Comparison of ENCODE assay signal across 15 cellular contexts in the genomic region with DNA sequence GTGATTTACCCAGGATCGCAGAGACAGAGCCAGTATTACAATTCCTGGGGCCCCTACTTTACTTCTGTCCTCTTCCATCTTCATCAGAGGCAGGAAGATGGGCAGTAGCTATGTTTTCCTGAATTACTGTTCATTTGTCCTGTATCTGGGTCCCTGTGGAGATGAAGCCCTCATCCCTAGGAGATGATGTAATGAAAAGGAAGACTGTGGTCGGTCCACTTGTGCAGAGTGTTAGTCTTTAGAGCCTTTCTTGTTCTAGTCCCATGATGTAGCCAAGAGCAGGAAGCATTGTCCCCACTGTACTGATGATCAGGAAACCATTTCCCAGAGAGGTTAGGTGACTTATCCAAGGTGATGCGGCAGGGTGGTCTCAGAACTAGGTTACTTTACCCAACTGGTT. TPM values are rescaled to one million over a fixed set of nuclear protein-coding genes. Genes with fewer than 3 reads are reported as not detected.
DNase-seq lines count a peak whose midpoint lies in the region; ATAC-seq, FAIRE-seq and TF ChIP-seq lines count a peak whose summit lies in the region.
"Had no signal": no experiment of that assay in that cellular context is flagged by ENCODE, and none has a peak within 500 bp of the region (broad histone marks: within the 10 kb centered on the region; RNA-seq: fewer than 3 reads in every experiment).

No MANE protein-coding gene starts in this region.

- no peak overlapping the region for H3K18ac ChIP-seq in H1 (ENCODE audit: extremely low read depth, low read length)

- TF ChIP-seq POLR2A in H1 (IDR thresholded peaks at IDR 0.05; ENCODE audit: control extremely low read depth in 1 of 2, low read depth in 2 of 2, low read length in 2 of 2) = no peak

- H3K9me3 ChIP-seq in OCI-LY1 (ENCODE audit: low read length) (no peaks in the 10 kb centered on the region), H1 (ENCODE audit: insufficient read depth in 2 of 2, low read depth in 1 of 2, low read length in 1 of 2) (no peaks in the 10 kb centered on the region), mucosa of stomach (ENCODE audit: control insufficient read depth, low read length) (no peaks in the 10 kb centered on the region), thymus (ENCODE audit: control insufficient read depth) (no peaks in the 10 kb centered on the region)
- H3K9me3 ChIP-seq: HAP-1 had no signal

- H3K27ac ChIP-seq in OCI-LY1 (ENCODE audit: low read depth, low read length, poor library complexity, severe bottlenecking) (peak overlapping the region; percentile 85), H1 (ENCODE audit: low read depth, low read length) (no peak overlapping the region), thymus (ENCODE audit: low read depth) (peak overlapping the region; percentile 2)

- H2BK12ac ChIP-seq in H1 (ENCODE audit: low read depth, low read length) = no peak overlapping the region

- DNase-seq in H1 (ENCODE audit: low read depth in 1 of 2, low spot score in 2 of 2) = no peak
- DNase-seq in ACHN = no peak
- DNase-seq in NCI-H526 treated with DMSO at 0.1 percent for 48 hours (lab: John Stamatoyannopoulos, UW) = no peak
- no peak for DNase-seq in NCI-H1092 (lab: John Stamatoyannopoulos, UW)
- DNase-seq in activated T-cell treated with anti-CD3 and anti-CD28 coated beads, Interleukin-2, amount 50 U/mL, for 4 hours = no peak
- DNase-seq: activated naive CD8-positive, alpha-beta T cell treated with anti-CD3 and anti-CD28 coated beads for 36 hours; MV-4-11; stimulated activated CD4-positive, alpha-beta T cell treated with anti-CD3 and anti-CD28 coated beads, Interleukin-2, amount 100 ng/mL, for 48 hours; stimulated activated naive CD4-positive, alpha-beta T cell had no signal

- POLR2A ChIA-PET in H1 (lab: Charles Lee; ENCODE audit: partially characterized antibody) = interaction anchor here (0.6 to 11.6 kb wide), 9 partner anchors 10 to 164 kb away, joined by 3 to 203 read pairs (median 4); no protein-coding TSS in a partner anchor

- H4K20me1 ChIP-seq in OCI-LY1 (ENCODE audit: insufficient read depth, low read length) = no peaks in the 10 kb centered on the region
- H4K20me1 ChIP-seq in H1 (replicated peaks in 1 of 2; ENCODE audit: control insufficient read depth in 1 of 2, insufficient read depth in 2 of 2, low read length in 2 of 2) = peaks cover 0 to 2% of the 10 kb centered on the region in 2 experiments

- ATAC-seq in activated T-cell treated with anti-CD3 and anti-CD28 coated beads, Interleukin-2, amount 50 U/mL, for 4 hours = no peak

- peaks cover 76% of the 10 kb centered on the region for H3K4me1 ChIP-seq in OCI-LY1 (ENCODE audit: insufficient read depth, low read length, severe bottlenecking)
- peaks cover 27 to 61% (median 43%) of the 10 kb centered on the region in 4 experiments for H3K4me1 ChIP-seq in H1 (replicated peaks in 1 of 4; ENCODE audit: control insufficient read depth in 3 of 4, insufficient read depth in 4 of 4, low read length in 3 of 4)
- peaks cover 70% of the 10 kb centered on the region for H3K4me1 ChIP-seq in mucosa of stomach (ENCODE audit: control insufficient read depth, insufficient read depth, low read length)
- peaks cover 21% of the 10 kb centered on the region for H3K4me1 ChIP-seq in thymus (ENCODE audit: control insufficient read depth, insufficient read depth, low read length)

- H3K56ac ChIP-seq in H1 (replicated peaks; ENCODE audit: insufficient read length, low read depth, low read length) = no peak overlapping the region

- in situ Hi-C loops in ACHN (cut with HindIII; ENCODE audit: low pct_ligation_motif_present, low pct_unique_long_range_greater_than_20kb, low sequenced_read_pairs) = no loop called here

- no peak for TF ChIP-seq CTCF in OCI-LY1 (IDR thresholded peaks at IDR 0.05; ENCODE audit: low read length)
- TF ChIP-seq CTCF in H1 (IDR thresholded peaks at IDR 0.05; ENCODE audit: control extremely low read depth in 1 of 3, insufficient read depth in 1 of 3, low read depth in 1 of 3, low read length in 3 of 3) = no peak

- H3K9me3 Mint-ChIP-seq in activated T-cell treated with anti-CD3 and anti-CD28 coated beads, Interleukin-2, amount 50 U/mL, for 4 hours = no peaks in the 10 kb centered on the region
- H3K9me3 Mint-ChIP-seq: activated naive CD8-positive, alpha-beta T cell treated with anti-CD3 and anti-CD28 coated beads for 36 hours had no signal

- TF ChIP-seq RAD21 in H1 (IDR thresholded peaks at IDR 0.05 in 1 of 2, conservative IDR thresholded peaks at IDR 0.05 in 1 of 2; ENCODE audit: low read depth in 2 of 2, low read length in 2 of 2) = no peak

- no peak overlapping the region; the same call in 1 of the 2 replicates for H2AK5ac ChIP-seq in H1 (ENCODE audit: low read depth, low read length)

- H3K9ac ChIP-seq in OCI-LY1 (ENCODE audit: low read length) = peak overlapping the region; percentile 81; the same call in 1 of the 2 replicates
- no peak overlapping the region for H3K9ac ChIP-seq in H1 (replicated peaks in 1 of 4; ENCODE audit: extremely low read depth in 1 of 4, low read depth in 3 of 4, low read length in 3 of 4)
- H3K9ac ChIP-seq in mucosa of stomach (ENCODE audit: low read length) = peak overlapping the region; percentile 99

- no peak overlapping the region for H2BK120ac ChIP-seq in H1 (replicated peaks; ENCODE audit: low read depth, low read length)

- H3K4me2 ChIP-seq in OCI-LY1 (ENCODE audit: low read length) = peak overlapping the region; percentile 69
- peak overlapping the region in 1 of 2 experiments; percentile 92; a peak in 1 of 4 replicates for H3K4me2 ChIP-seq in H1 (ENCODE audit: insufficient read depth in 1 of 2, low read depth in 2 of 2, low read length in 2 of 2)

- H3F3A ChIP-seq in OCI-LY1 (ENCODE audit: insufficient read depth, low read length) = no peaks in the 10 kb centered on the region

- peaks cover 16% of the 10 kb centered on the region; the same call in 1 of the 2 replicates for H3K79me1 ChIP-seq in H1 (ENCODE audit: low read depth, low read length)

- H2BK5ac ChIP-seq in H1 (ENCODE audit: low read depth, low read length) = no peak overlapping the region

- no peak overlapping the region; the same call in 1 of the 2 replicates for H2BK15ac ChIP-seq in H1 (ENCODE audit: low read length)

- no peak overlapping the region for H4K91ac ChIP-seq in H1 (replicated peaks; ENCODE audit: insufficient read length, low read length)

- peaks cover 12% of the 10 kb centered on the region; the same call in 1 of the 2 replicates for H3K23me2 ChIP-seq in H1 (ENCODE audit: low read depth, low read length)

- WGBS in H1 (ENCODE audit: extremely low coverage in 1 of 2, insufficient coverage in 1 of 2, insufficient read length in 1 of 2, insufficient replicate concordance in 2 of 2, low coverage in 1 of 2, low lambda C conversion rate in 2 of 2, missing lambda C conversion rate in 1 of 2), 2 experiments = 87% methylated on average over 3 of the region's 3 CpGs; no CpG with 5 or more reads in 1 of the 2 experiments
- 98% methylated on average over 3 of the region's 3 CpGs for WGBS in thymus

- no peaks in the 10 kb centered on the region for H3K36me3 ChIP-seq in OCI-LY1 (ENCODE audit: insufficient read depth, low read length)
- no peaks in the 10 kb centered on the region for H3K36me3 ChIP-seq in H1 (ENCODE audit: control insufficient read depth in 2 of 4, insufficient read depth in 4 of 4, low read length in 3 of 4)
- no peaks in the 10 kb centered on the region for H3K36me3 ChIP-seq in mucosa of stomach (ENCODE audit: control insufficient read depth, insufficient read depth, low read length)
- no peaks in the 10 kb centered on the region for H3K36me3 ChIP-seq in thymus (ENCODE audit: control insufficient read depth, insufficient read depth)

- no peak overlapping the region for H3K4ac ChIP-seq in H1 (replicated peaks; ENCODE audit: insufficient read length, low read depth, low read length)

- peak overlapping the region; percentile 74 for H3K4me3 ChIP-seq in OCI-LY1 (ENCODE audit: low read depth, low read length, poor library complexity, severe bottlenecking)
- H3K4me3 ChIP-seq in H1 (ENCODE audit: extremely low read depth in 1 of 4, insufficient read depth in 2 of 4, low read depth in 3 of 4, low read length in 4 of 4) = no peak overlapping the region
- peak overlapping the region; percentile 86 for H3K4me3 ChIP-seq in mucosa of stomach (ENCODE audit: low read length)
- H3K4me3 ChIP-seq in thymus (ENCODE audit: low read length) = no peak overlapping the region
- H3K4me3 ChIP-seq: HAP-1 had no signal

- H3K23ac ChIP-seq in H1 (ENCODE audit: insufficient read length) = no peak overlapping the region

- peak overlapping the region; percentile 52 for H2BK20ac ChIP-seq in H1 (ENCODE audit: low read length)

- H3K36me3 Mint-ChIP-seq in activated T-cell treated with anti-CD3 and anti-CD28 coated beads, Interleukin-2, amount 50 U/mL, for 4 hours (ENCODE audit: insufficient read depth) = no peaks in the 10 kb centered on the region

- H3K9me2 ChIP-seq in OCI-LY1 (ENCODE audit: low read depth, low read length) = no peaks in the 10 kb centered on the region

- no peak overlapping the region for H3K14ac ChIP-seq in H1 (ENCODE audit: insufficient read length)

- H3K27me3 Mint-ChIP-seq in activated T-cell treated with anti-CD3 and anti-CD28 coated beads, Interleukin-2, amount 50 U/mL, for 4 hours (ENCODE audit: low read depth) = peaks cover 51% of the 10 kb centered on the region

- peaks cover 10% of the 10 kb centered on the region for H3K4me1 Mint-ChIP-seq in activated T-cell treated with anti-CD3 and anti-CD28 coated beads, Interleukin-2, amount 50 U/mL, for 4 hours (ENCODE audit: low read depth)

- no peak overlapping the region for H4K5ac ChIP-seq in H1 (ENCODE audit: insufficient read length, low read depth, low read length)

- H2AFZ ChIP-seq in OCI-LY1 (ENCODE audit: low read length) (no peak overlapping the region), H1 (ENCODE audit: low read length) (no peak overlapping the region)

- H3K27me3 ChIP-seq in OCI-LY1 (ENCODE audit: insufficient read depth, low read length) = no peaks in the 10 kb centered on the region
- peaks cover 0 to 10% (median 6%) of the 10 kb centered on the region in 4 experiments; a peak in 3 of 7 replicates for H3K27me3 ChIP-seq in H1 (replicated peaks in 1 of 4; ENCODE audit: control insufficient read depth in 3 of 4, extremely low read depth in 1 of 4, insufficient read depth in 3 of 4, low read length in 3 of 4)
- no peaks in the 10 kb centered on the region for H3K27me3 ChIP-seq in mucosa of stomach (ENCODE audit: control insufficient read depth, insufficient read depth, low read length)
- H3K27me3 ChIP-seq in thymus (ENCODE audit: control insufficient read depth, insufficient read depth) = peaks cover 14% of the 10 kb centered on the region

- H3K79me2 ChIP-seq in OCI-LY1 (ENCODE audit: insufficient read depth, low read length) = 0 out of 2 replicates have a peak, but pooled peaks cover 10% of the 10 kb centered on the region
- peaks cover 7 to 53% of the 10 kb centered on the region in 2 experiments; a peak in 3 of 4 replicates for H3K79me2 ChIP-seq in H1 (ENCODE audit: control insufficient read depth in 1 of 2, insufficient read depth in 2 of 2, low read length in 2 of 2)

- CTCF ChIA-PET in H1 (lab: Charles Lee; ENCODE audit: partially characterized antibody) = interaction anchor here (1.1 to 26.9 kb wide), 10 partner anchors 9 to 128 kb away, joined by 3 to 433 read pairs (median 14); no protein-coding TSS in a partner anchor

- TF ChIP-seq EP300 in H1 (IDR thresholded peaks at IDR 0.05; ENCODE audit: borderline replicate concordance in 1 of 2, low read depth in 2 of 2, low read length in 2 of 2) = no peak

- no peak overlapping the region for H4K8ac ChIP-seq in H1 (ENCODE audit: extremely low read depth, insufficient read depth, low read length)

- FAIRE-seq in H1 (lab: Jason Lieb, UNC) = no peak
- FAIRE-seq: G401.6, RCC 7860 had no signal

- H3K4me3 Mint-ChIP-seq in activated T-cell treated with anti-CD3 and anti-CD28 coated beads, Interleukin-2, amount 50 U/mL, for 4 hours = no peak overlapping the region
- H3K4me3 Mint-ChIP-seq: activated naive CD8-positive, alpha-beta T cell treated with anti-CD3 and anti-CD28 coated beads for 36 hours had no signal

RNA-seq across cellular contexts. Expression of a gene that starts 2.6 kb away (rescaled TPM):
- 164 and 168 TPM in 2 replicates for total RNA-seq in H1 (2021; fragmentation: NEBNext Ultra II Directional; extraction: Animal tissue kit (Norgen Biotek cat#: 25700))
- polyA plus RNA-seq in H1 (2011; rRNA removed) (173 and 319 TPM in 2 replicates), thymus (198 TPM)
- 270 TPM for polyA plus RNA-seq in H1 (2011; cell fraction: cytosol; rRNA removed)
- polyA plus RNA-seq in H1 (2011; cell fraction: nucleus; rRNA removed) = 124 TPM
- polyA plus RNA-seq in H1 (2012, experiment 1 of 2) = 202 to 227 TPM (median 219 TPM) in 4 replicates
- 250 TPM for polyA plus RNA-seq in H1 (2012, experiment 2 of 2)
- polyA plus RNA-seq in H1 (2013, experiment 1 of 2) = 461 TPM
- polyA plus RNA-seq in H1 (2013, experiment 2 of 2) = 438 TPM
- 187 and 223 TPM in 2 replicates for polyA minus RNA-seq in H1 (2011; rRNA and poly(A)+ RNA removed)
- 121 TPM for polyA minus RNA-seq in H1 (2011; cell fraction: cytosol; rRNA and poly(A)+ RNA removed)
- 81.6 TPM for polyA minus RNA-seq in H1 (2011; cell fraction: nucleus; rRNA and poly(A)+ RNA removed)
- 1 to 10 TPM; 1.6 to 3.2 (median 3.0) TPM for total RNA-seq in activated T-cell treated with anti-CD3 and anti-CD28 coated beads, Interleukin-2, amount 50 U/mL, for 4 hours

Comparison
In these comparisons a context has a peak if more than half of its experiments do, and no peak if none do; other contexts are left out.
1. H3K4me3 ChIP-seq: peak in OCI-LY1 (single experiment) and mucosa of stomach (single experiment); none in H1 (0 of 4) and thymus (single experiment).
2. H3K9ac ChIP-seq: peak in OCI-LY1 (single experiment) and mucosa of stomach (single experiment); none in H1 (0 of 4).
3. RNA of a gene that starts 2.6 kb away (total RNA-seq): 164 to 168 TPM in H1; 1.6 to 3.2 TPM in activated T-cell treated with anti-CD3 and anti-CD28 coated beads, Interleukin-2, amount 50 U/mL, for 4 hours; every median in the first group is over 10 times any median in the second.